Comparison of ENCODE assay signal across 7 cellular contexts in the genomic region with DNA sequence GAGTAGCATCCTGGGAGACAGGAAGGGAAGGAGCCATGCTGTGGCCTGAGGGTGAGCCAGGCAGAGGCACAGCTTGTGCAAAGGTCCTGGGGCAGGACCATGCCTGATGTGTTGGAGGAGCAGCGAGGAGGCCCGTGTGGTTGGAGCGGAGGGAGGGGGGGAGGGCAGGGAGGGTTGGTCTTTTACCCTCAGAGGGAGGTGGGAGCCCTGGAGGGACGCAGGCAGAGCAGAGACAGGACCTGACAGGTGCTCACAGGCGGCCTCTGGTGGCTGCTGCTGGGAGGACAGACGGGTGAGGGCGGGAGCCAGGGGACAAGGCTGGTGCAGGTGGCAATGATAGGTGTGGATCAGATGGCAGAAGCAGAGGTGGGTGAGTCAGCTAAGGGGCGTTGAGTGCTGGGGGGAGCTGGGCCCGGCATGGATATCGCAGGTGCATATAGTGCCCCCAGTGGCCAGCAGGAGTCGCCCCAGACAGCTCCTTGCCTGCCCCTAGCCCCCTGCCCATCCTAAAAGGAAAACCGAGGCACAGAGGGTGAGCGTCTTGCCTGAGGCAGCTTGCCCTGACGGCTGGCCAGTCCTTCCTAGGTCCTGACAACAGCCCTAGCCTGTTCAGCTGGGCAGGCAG. TPM values are rescaled to one million over a fixed set of nuclear protein-coding genes. Genes with fewer than 3 reads are reported as not detected.
DNase-seq lines count a peak whose midpoint lies in the region; FAIRE-seq and TF ChIP-seq lines count a peak whose summit lies in the region.

No MANE protein-coding gene starts in this region.

- H3K27me3 ChIP-seq in esophagus muscularis mucosa (no peaks in the 10 kb centered on the region), osteoblast (ENCODE audit: insufficient read depth, low read length) (no peaks in the 10 kb centered on the region), uterus (no peaks in the 10 kb centered on the region)

- intact Hi-C loops in esophagus muscularis mucosa (cut with DNase I), result loop anchor here (5.0 kb wide), 2 partner anchors 36 to 49 kb away; no protein-coding TSS in a partner anchor
- intact Hi-C loops in uterus (cut with DNase I; ENCODE audit: low total_unique reads), result no loop called here

- H3K4me3 ChIP-seq in esophagus muscularis mucosa (no peak overlapping the region), osteoblast (ENCODE audit: insufficient read depth, low read length) (no peak overlapping the region), uterus (no peak overlapping the region)

- no peak for TF ChIP-seq EP300 in esophagus muscularis mucosa (IDR thresholded peaks at IDR 0.05)

- no peaks in the 10 kb centered on the region for H3K9me3 ChIP-seq in esophagus muscularis mucosa
- no peaks in the 10 kb centered on the region for H3K9me3 ChIP-seq in osteoblast (ENCODE audit: low read depth, low read length)
- H3K9me3 ChIP-seq in uterus, result no peaks in the 10 kb centered on the region

- no peaks in the 10 kb centered on the region for H3K79me2 ChIP-seq in osteoblast (ENCODE audit: insufficient read depth, low read length)

- H3K36me3 ChIP-seq in esophagus muscularis mucosa (peaks cover 5 to 24% (median 22%) of the 10 kb centered on the region in 4 donors), osteoblast (ENCODE audit: insufficient read depth, low read length) (no peaks in the 10 kb centered on the region), uterus (no peaks in the 10 kb centered on the region)

- H3K4me1 ChIP-seq in esophagus muscularis mucosa, result peaks cover 0 to 7% (median 0%) of the 10 kb centered on the region in 4 donors
- no peaks in the 10 kb centered on the region for H3K4me1 ChIP-seq in osteoblast (ENCODE audit: insufficient read depth, low read length)
- H3K4me1 ChIP-seq in uterus, result no peaks in the 10 kb centered on the region

- no peak overlapping the region for H3K4me2 ChIP-seq in osteoblast (ENCODE audit: insufficient read depth, low read length)

- H4K20me1 ChIP-seq in osteoblast (ENCODE audit: insufficient read depth, low read length), result no peaks in the 10 kb centered on the region

- TF ChIP-seq POLR2A in esophagus muscularis mucosa (IDR thresholded peaks at IDR 0.05; ENCODE audit: low read depth) (no peak), uterus (IDR thresholded peaks at IDR 0.05) (no peak)

- no peak overlapping the region for H2AFZ ChIP-seq in osteoblast (ENCODE audit: low read length)

- TF ChIP-seq CTCF in esophagus muscularis mucosa (IDR thresholded peaks at IDR 0.05) (peak; percentile 65 to 84 (median 67)), osteoblast (IDR thresholded peaks at IDR 0.05; ENCODE audit: extremely low read depth, low read depth, low read length) (peak; percentile 64), uterus (IDR thresholded peaks at IDR 0.05) (peak; percentile 44 to 63 (median 54))

- 20% methylated on average over 11 of the region's 14 CpGs for WGBS in esophagus muscularis mucosa

- DNase-seq in GM18507 (ENCODE audit: extremely low spot score, insufficient read length, low read depth), result no peak
- DNase-seq in NCI-H345 (lab: John Stamatoyannopoulos, UW), result peak; percentile 49
- peak; percentile 39 for DNase-seq in activated CD8-positive, alpha-beta memory T cell treated with anti-CD3 and anti-CD28 coated beads, Interleukin-2, amount 50 U/mL, for 1 hour (ENCODE audit: extremely low read depth)
- DNase-seq in esophagus muscularis mucosa (ENCODE audit: extremely low spot score), result no peak
- peak; percentile 97 for DNase-seq in osteoblast (ENCODE audit: insufficient read length, low spot score, missing footprints)
- peak in 1 of 2 donors; percentile 43 for DNase-seq in uterus
- DNase-seq in NOMO-1 treated with DMSO at 0.1 percent for 48 hours (lab: John Stamatoyannopoulos, UW; ENCODE audit: unreplicated experiment), result no peak

- FAIRE-seq in GM18507 (lab: Jason Lieb, UNC), result peak; percentile 68

- no peak overlapping the region for H3K27ac ChIP-seq in esophagus muscularis mucosa (replicated peaks in 1 of 4)
- H3K27ac ChIP-seq in osteoblast (ENCODE audit: low read depth, low read length), result no peak overlapping the region
- no peak overlapping the region for H3K27ac ChIP-seq in uterus

RNA-seq across cellular contexts. Expression of a gene that starts 9.8 kb away (rescaled TPM):
- total RNA-seq in esophagus muscularis mucosa, result 10 to 100 TPM in 1 of 4 donors, 1 to 10 TPM in 3; 4.3 to 13.8 (median 5.3) TPM
- total RNA-seq in osteoblast, result 0.36 TPM in 1 of 2 replicates, not detected in the other
- total RNA-seq in uterus, result 1 to 10 TPM; 1.2 to 7.2 (median 2.9) TPM

RNA-seq across cellular contexts. Expression of a gene that starts 31.9 kb away (rescaled TPM):
- total RNA-seq in esophagus muscularis mucosa (100 to 1,000 TPM in 3 of 4 donors, 10 to 100 TPM in 1; 90.5 to 169 (median 119) TPM), osteoblast (73.7 and 74.2 TPM in 2 replicates), uterus (10 to 100 TPM in 3 of 4 donors, 1 to 10 TPM in 1; 8.5 to 71.8 (median 27.7) TPM)

RNA-seq across cellular contexts. Expression of a gene that starts 52.6 kb away (rescaled TPM):
- 1 to 10 TPM in 3 of 4 donors, under 1 TPM in 1; 0.42 to 5.5 (median 2.4) TPM for total RNA-seq in esophagus muscularis mucosa
- total RNA-seq in osteoblast, result not detected in 2 replicates
- total RNA-seq in uterus, result 1 to 10 TPM in 2 of 4 donors, not detected in 2; 1.3 to 2.0 TPM

RNA-seq across cellular contexts. Expression of a gene that starts 59.7 kb away (rescaled TPM):
- total RNA-seq in esophagus muscularis mucosa (10 to 100 TPM; 26.2 to 33.6 (median 29.7) TPM), osteoblast (37.7 and 39.4 TPM in 2 replicates), uterus (10 to 100 TPM; 19.2 to 37.3 (median 28.2) TPM)

Comparison
In these comparisons a context has a peak if more than half of its experiments do, and no peak if none do; other contexts are left out.
1. DNase-seq: peak in NCI-H345 (single experiment), activated CD8-positive, alpha-beta memory T cell treated with anti-CD3 and anti-CD28 coated beads, Interleukin-2, amount 50 U/mL, for 1 hour (single experiment) and osteoblast (single experiment); none in GM18507 (single experiment), esophagus muscularis mucosa (single experiment) and NOMO-1 treated with DMSO at 0.1 percent for 48 hours (single experiment).
2. Peak in every context shown above with its lines, with median percentiles within 50 percentile points of each other: CTCF ChIP-seq.